8 cellular contexts compared by ENCODE assay signal in the genomic region with DNA sequence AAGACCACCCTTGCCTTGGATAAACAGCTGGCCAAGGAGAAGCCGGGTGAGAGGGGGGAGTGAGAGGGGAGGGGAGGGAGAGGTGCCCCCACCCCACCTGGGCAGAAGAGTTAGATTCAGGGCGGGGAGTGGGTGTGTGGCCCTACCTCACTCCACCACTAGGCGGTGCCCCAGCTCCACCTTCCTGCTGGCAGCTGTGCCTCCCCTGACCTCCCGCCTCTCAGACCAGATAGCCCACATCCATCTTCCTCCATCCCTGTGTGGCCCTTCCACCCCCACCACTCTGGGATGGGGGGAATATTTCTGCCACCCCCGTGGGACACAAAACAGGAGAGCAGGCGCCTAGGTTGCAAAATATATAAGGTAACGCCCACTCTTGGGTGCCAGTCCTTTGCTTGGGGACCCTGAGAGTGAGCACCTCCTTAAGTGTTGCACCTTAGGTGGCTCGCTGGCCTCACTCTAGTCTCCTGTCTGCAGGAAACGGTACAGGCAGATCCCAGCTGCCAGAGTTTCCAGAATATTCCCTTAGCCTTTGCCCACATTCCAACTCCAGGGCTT. TPM values are rescaled to one million over a fixed set of nuclear protein-coding genes. Genes with fewer than 3 reads are reported as not detected.
DNase-seq lines count a peak whose midpoint lies in the region; ATAC-seq and TF ChIP-seq lines count a peak whose summit lies in the region.

No MANE protein-coding gene starts in this region.

- no peak overlapping the region for H3K18ac ChIP-seq in trophoblast cell (ENCODE audit: low read length)

- H3K4me2 ChIP-seq in fibroblast of lung (ENCODE audit: extremely low read depth, insufficient read depth, low read length) (no peak overlapping the region), trophoblast cell (ENCODE audit: low read length) (no peak overlapping the region)

- no peak overlapping the region for H3K27ac ChIP-seq in fibroblast of lung (ENCODE audit: insufficient read depth, low read length)
- no peak overlapping the region for H3K27ac ChIP-seq in trophoblast cell (ENCODE audit: low read depth, low read length)

- H3K9ac ChIP-seq in fibroblast of lung (ENCODE audit: insufficient read depth, low read length), result no peak overlapping the region
- no peak overlapping the region for H3K9ac ChIP-seq in trophoblast cell (ENCODE audit: low read length)

- H2BK12ac ChIP-seq in trophoblast cell (ENCODE audit: low read length), result no peak overlapping the region

- H3K4me1 ChIP-seq in fibroblast of lung (ENCODE audit: control insufficient read depth, extremely low read depth, insufficient read depth, low read length) (no peaks in the 10 kb centered on the region), trophoblast cell (ENCODE audit: control insufficient read depth in 1 of 2, insufficient read depth in 2 of 2, low read length in 2 of 2) (no peaks in the 10 kb centered on the region)

- H3K23ac ChIP-seq in trophoblast cell (ENCODE audit: low read length), result no peak overlapping the region

- H4K8ac ChIP-seq in trophoblast cell (ENCODE audit: low read depth, low read length), result no peak overlapping the region

- peaks cover 20% of the 10 kb centered on the region for H3K36me3 ChIP-seq in fibroblast of lung (ENCODE audit: control insufficient read depth, insufficient read depth, low read length)
- H3K36me3 ChIP-seq in trophoblast cell (ENCODE audit: control insufficient read depth in 1 of 2, insufficient read depth in 2 of 2, low read length in 2 of 2), result peaks cover 66 to 67% of the 10 kb centered on the region in 2 experiments

- no peak for ATAC-seq in HG02588 (IDR thresholded peaks at IDR 0.05; ENCODE audit: unreplicated experiment)

- H3K79me1 ChIP-seq in trophoblast cell (ENCODE audit: low read length), result no peaks in the 10 kb centered on the region

- H3K9me3 ChIP-seq in fibroblast of lung (ENCODE audit: control insufficient read depth, insufficient read depth, low read depth, low read length), result no peaks in the 10 kb centered on the region
- H3K9me3 ChIP-seq in trophoblast cell (ENCODE audit: insufficient read depth, low read depth, low read length), result no peaks in the 10 kb centered on the region

- no peak overlapping the region for H2AFZ ChIP-seq in fibroblast of lung (ENCODE audit: low read length)
- H2AFZ ChIP-seq in trophoblast cell (ENCODE audit: insufficient read depth, low read length, poor library complexity), result no peak overlapping the region

- H2BK5ac ChIP-seq in trophoblast cell (ENCODE audit: low read depth, low read length, poor library complexity), result no peak overlapping the region

- H4K91ac ChIP-seq in trophoblast cell (ENCODE audit: low read depth, low read length), result no peak overlapping the region

- H3K27me3 ChIP-seq in fibroblast of lung (ENCODE audit: control insufficient read depth, insufficient read depth, low read length), result no peaks in the 10 kb centered on the region
- no peaks in the 10 kb centered on the region for H3K27me3 ChIP-seq in trophoblast cell (ENCODE audit: insufficient read depth, low read length)

- peak; percentile 4 for DNase-seq in SIG-M5 treated with dmso at 0.1 percent for 504 hours (lab: John Stamatoyannopoulos, UW; ENCODE audit: unreplicated experiment)
- DNase-seq in SIG-M5 (lab: John Stamatoyannopoulos, UW), result no peak
- peak; percentile 19 for DNase-seq in NCI-H748 treated with DMSO at 0.1 percent for 48 hours (lab: John Stamatoyannopoulos, UW)
- DNase-seq in activated T-cell treated with anti-CD3 and anti-CD28 coated beads for 24 hours (ENCODE audit: low read depth), result peak; percentile 29
- no peak for DNase-seq in fibroblast of lung (ENCODE audit: low read depth in 2 of 2)
- DNase-seq in trophoblast cell, result peak; percentile 23 to 60
- no peak for DNase-seq in DMS153 (lab: John Stamatoyannopoulos, UW)

- H3K79me2 ChIP-seq in fibroblast of lung (ENCODE audit: control insufficient read depth, insufficient read depth, low read length), result no peaks in the 10 kb centered on the region
- no peaks in the 10 kb centered on the region for H3K79me2 ChIP-seq in trophoblast cell (ENCODE audit: control insufficient read depth, insufficient read depth, low read length, poor library complexity)

- no peak overlapping the region for H3K4ac ChIP-seq in trophoblast cell (ENCODE audit: low read depth, low read length)

- no CpG with 5 or more reads among the region's 9 CpGs for WGBS in trophoblast cell (ENCODE audit: extremely low coverage, insufficient coverage, insufficient read length)

- H4K20me1 ChIP-seq in fibroblast of lung (ENCODE audit: control insufficient read depth, extremely low read depth, insufficient read depth, low read length), result no peaks in the 10 kb centered on the region

- no peak overlapping the region for H2BK120ac ChIP-seq in trophoblast cell (ENCODE audit: insufficient read depth, low read length, poor library complexity)

- no peak overlapping the region for H3K14ac ChIP-seq in trophoblast cell (ENCODE audit: low read length)

- no peak overlapping the region for H2AK5ac ChIP-seq in trophoblast cell (ENCODE audit: low read length)

- peak; percentile 66 to 78 for TF ChIP-seq CTCF in fibroblast of lung (conservative IDR thresholded peaks at IDR 0.05 in 1 of 2, IDR thresholded peaks at IDR 0.05 in 1 of 2; ENCODE audit: low read depth in 1 of 2, low read length in 2 of 2)

- H3K4me3 ChIP-seq in fibroblast of lung (replicated peaks in 1 of 4; ENCODE audit: control extremely low read depth in 1 of 4, insufficient read depth in 1 of 4, low read depth in 3 of 4, low read length in 4 of 4) (no peak overlapping the region), trophoblast cell (ENCODE audit: low read depth, low read length) (no peak overlapping the region)

- no peak overlapping the region for H4K12ac ChIP-seq in trophoblast cell (ENCODE audit: low read depth, low read length)

RNA-seq across cellular contexts. Expression of gene EHD2, which starts 13.8 kb away (rescaled TPM):
- 106 and 192 TPM in 2 replicates for total RNA-seq in fibroblast of lung
- polyA plus RNA-seq in fibroblast of lung, result 96.5 and 97.0 TPM in 2 replicates
- 422 and 520 TPM in 2 replicates for polyA plus RNA-seq in fibroblast of lung (2012)
- 423 and 614 TPM in 2 replicates for polyA minus RNA-seq in fibroblast of lung (ENCODE audit: low replicate concordance)
- polyA plus RNA-seq in trophoblast cell (2013), result 47.6 and 50.3 TPM in 2 replicates

RNA-seq across cellular contexts. Expression of gene NOP53, which starts 45.9 kb away (rescaled TPM):
- 59.6 and 110 TPM in 2 replicates for total RNA-seq in fibroblast of lung
- 47.2 and 60.8 TPM in 2 replicates for polyA plus RNA-seq in fibroblast of lung
- polyA plus RNA-seq in fibroblast of lung (2012), result 151 and 182 TPM in 2 replicates
- polyA minus RNA-seq in fibroblast of lung (ENCODE audit: low replicate concordance), result 18.5 and 20.5 TPM in 2 replicates
- 244 and 253 TPM in 2 replicates for polyA plus RNA-seq in trophoblast cell (2013)

Comparison
In these comparisons a context has a peak if more than half of its experiments do, and no peak if none do; other contexts are left out.
1. DNase-seq: peak in SIG-M5 treated with dmso at 0.1 percent for 504 hours (single experiment), NCI-H748 treated with DMSO at 0.1 percent for 48 hours (single experiment), activated T-cell treated with anti-CD3 and anti-CD28 coated beads for 24 hours (single experiment) and trophoblast cell (2 of 2); none in SIG-M5 (single experiment), fibroblast of lung (0 of 2) and DMS153 (single experiment).